Comparison of ENCODE assay signal across 15 cellular contexts in the genomic region with DNA sequence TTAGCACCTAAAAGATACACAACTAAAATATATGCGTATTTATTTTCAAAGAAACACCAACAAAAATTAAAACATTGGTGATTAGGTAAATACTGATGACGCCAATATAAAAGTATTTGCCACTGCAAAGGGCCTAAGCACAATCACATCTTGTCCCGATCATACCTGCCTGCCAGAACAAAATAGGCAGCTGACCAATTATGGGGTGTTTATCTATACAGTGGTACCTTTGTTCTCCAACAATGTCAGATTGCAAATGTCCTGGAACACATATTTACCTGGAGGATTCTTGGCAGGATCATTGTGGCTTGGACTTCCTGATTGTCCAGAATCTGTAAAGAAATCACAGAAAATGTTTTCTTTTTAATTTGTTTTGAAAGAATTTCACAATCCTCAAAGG.
A peak's percentile ranks its signal among the peaks of the same experiment; 100 is the strongest.
DNase-seq lines count a peak whose midpoint lies in the region; ATAC-seq and TF ChIP-seq lines count a peak whose summit lies in the region.
"Had no signal": no experiment of that assay in that cellular context is flagged by ENCODE, and none has a peak within 500 bp of the region (broad histone marks: within the 10 kb centered on the region; RNA-seq: fewer than 3 reads in every experiment).

No MANE protein-coding gene starts in this region.

- H3K4me1 ChIP-seq in PC-3 (ENCODE audit: insufficient read depth, low read length), result peaks cover 37% of the 10 kb centered on the region

- POLR2A ChIA-PET in PC-3 (lab: Charles Lee; ENCODE audit: unreplicated experiment), result no interaction called here

- BruUV-seq in PC-3 (replicated peaks; lab: Mats Ljungman, UMichigan), result no TSS peak

- peak overlapping the region; percentile 10 for H3K9ac ChIP-seq in PC-3 (ENCODE audit: low read length)

- no peaks in the 10 kb centered on the region for H3K27me3 ChIP-seq in PC-3 (ENCODE audit: low read length)

- DNase-seq in COLO668 (lab: John Stamatoyannopoulos, UW; ENCODE audit: unreplicated experiment) (peak; percentile 15), NCI-H1436 (lab: John Stamatoyannopoulos, UW) (peak; percentile 31), PC-3 (peak; percentile 84), left colon (peak in 1 of 2 donors; percentile 50), GM19240 (ENCODE audit: insufficient read length, low spot score) (no peak)
- no peak for DNase-seq in stimulated activated naive CD4-positive, alpha-beta T cell treated with Interleukin-2 at 50 U/mL for 16 hours (lab: John Stamatoyannopoulos, UW)
- DNase-seq: activated CD8-positive, alpha-beta memory T cell treated with anti-CD3 and anti-CD28 coated beads, Interleukin-2, amount 10 ng/mL, durations not matched to agents 7 days and 5 days; activated naive CD4-positive, alpha-beta T cell treated with anti-CD3 and anti-CD28 coated beads for 36 hours; endodermal cell; islet precursor cell; Kasumi-1; NCI-H524 treated with DMSO at 0.1 percent for 48 hours had no signal

- no peaks in the 10 kb centered on the region; the same call in 1 of the 2 replicates for H3K36me3 ChIP-seq in PC-3 (ENCODE audit: low read depth, low read length)

- no peaks in the 10 kb centered on the region for H4K20me1 ChIP-seq in PC-3 (ENCODE audit: low read length)

- H3K27ac ChIP-seq in PC-3 (ENCODE audit: low read length), result peak overlapping the region; percentile 66
- H3K27ac ChIP-seq: HL-60 had no signal

- peak overlapping the region; percentile 57 for H3K4me2 ChIP-seq in PC-3 (ENCODE audit: low read length)

- no peak for TF ChIP-seq CTCF in PC-3 (conservative IDR thresholded peaks at IDR 0.05; ENCODE audit: low read depth, low read length)

- H3K4me3 ChIP-seq in PC-3 (ENCODE audit: low read length), result peak overlapping the region; percentile 22; the same call in 1 of the 2 replicates

- H3F3A ChIP-seq in PC-3 (ENCODE audit: low read length, unreplicated experiment), result no peaks in the 10 kb centered on the region

- no peaks in the 10 kb centered on the region for H3K9me2 ChIP-seq in PC-3 (replicated peaks; ENCODE audit: low read length)

- CTCF ChIA-PET in PC-3 (lab: Charles Lee), result no interaction called here

- ATAC-seq in PC-3, result peak; percentile 91
- ATAC-seq in left colon, result peak; percentile 88
- ATAC-seq in GM19463 (IDR thresholded peaks at IDR 0.05; ENCODE audit: unreplicated experiment), result no peak
- no peak for ATAC-seq in HG02678 (IDR thresholded peaks at IDR 0.05; ENCODE audit: unreplicated experiment)
- ATAC-seq: activated CD8-positive, alpha-beta memory T cell treated with anti-CD3 and anti-CD28 coated beads, Interleukin-2, amount 10 ng/mL, durations not matched to agents 7 days and 5 days had no signal

- H3K9me3 ChIP-seq in PC-3 (ENCODE audit: low read length), result no peaks in the 10 kb centered on the region

- no peak overlapping the region for H2AFZ ChIP-seq in PC-3 (ENCODE audit: low read length)

- intact Hi-C loops in PC-3 (cut with micrococcal nuclease) (loop anchor here (2.0 to 5.0 kb wide), 2 partner anchors 29 to 133 kb away; partner anchors contain the start of gene NFIB), left colon (cut with DNase I, micrococcal nuclease) (no loop called here)

- H3K79me2 ChIP-seq in PC-3 (ENCODE audit: low read length), result peaks cover 24% of the 10 kb centered on the region

Comparison
In these comparisons a context has a peak if more than half of its experiments do, and no peak if none do; other contexts are left out.
1. DNase-seq: peak in COLO668 (single experiment), NCI-H1436 (single experiment) and PC-3 (single experiment); none in GM19240 (single experiment) and stimulated activated naive CD4-positive, alpha-beta T cell treated with Interleukin-2 at 50 U/mL for 16 hours (single experiment).
2. ATAC-seq: peak in PC-3 (single experiment) and left colon (single experiment); none in GM19463 (single experiment) and HG02678 (single experiment).